Comparison of ENCODE assay signal across 13 cellular contexts in genomic region chr12:80892597-80893445, GRCh38. TPM values are rescaled to one million over a fixed set of nuclear protein-coding genes. Genes with fewer than 3 reads are reported as not detected.
DNase-seq lines count a peak whose midpoint lies in the region; ATAC-seq and TF ChIP-seq lines count a peak whose summit lies in the region.
"Had no signal": no experiment of that assay in that cellular context is flagged by ENCODE, and none has a peak within 500 bp of the region (broad histone marks: within the 10 kb centered on the region; RNA-seq: fewer than 3 reads in every experiment).

No MANE protein-coding gene starts in this region.

- H3K4ac ChIP-seq in mesendoderm (ENCODE audit: low read depth, low read length) (peak overlapping the region; percentile 36), neuronal stem cell (ENCODE audit: low read length) (no peak overlapping the region)

- H3K9me3 ChIP-seq in uterus (no peaks in the 10 kb centered on the region), left ventricle myocardium inferior (replicated peaks) (no peaks in the 10 kb centered on the region), neuronal stem cell (replicated peaks in 1 of 2; ENCODE audit: control insufficient read depth in 2 of 2, insufficient read depth in 1 of 2, low read depth in 1 of 2, low read length in 2 of 2) (no peaks in the 10 kb centered on the region)
- H3K9me3 ChIP-seq: vagina had no signal

- no peak overlapping the region for H3K23ac ChIP-seq in mesendoderm (ENCODE audit: low read length)
- no peak overlapping the region for H3K23ac ChIP-seq in neuronal stem cell (ENCODE audit: low read depth, low read length, poor library complexity)

- H2AK5ac ChIP-seq in mesendoderm (ENCODE audit: low read length) (no peak overlapping the region), neuronal stem cell (ENCODE audit: low read depth, low read length) (no peak overlapping the region)

- TF ChIP-seq CTCF in GM06990 (IDR thresholded peaks at IDR 0.05; ENCODE audit: insufficient read depth, low read length, poor library complexity, severe bottlenecking) (no peak), uterus (IDR thresholded peaks at IDR 0.05) (no peak), left ventricle myocardium inferior (IDR thresholded peaks at IDR 0.05; ENCODE audit: borderline replicate concordance) (no peak)

- peak; percentile 63 for ATAC-seq in GM21529 (IDR thresholded peaks at IDR 0.05; ENCODE audit: unreplicated experiment)
- ATAC-seq in HG03469 (IDR thresholded peaks at IDR 0.05; ENCODE audit: unreplicated experiment) = peak; percentile 67
- ATAC-seq: left ventricle myocardium superior had no signal

- no peak overlapping the region for H4K8ac ChIP-seq in mesendoderm (ENCODE audit: low read depth, low read length)
- H4K8ac ChIP-seq in neuronal stem cell (ENCODE audit: low read depth, low read length) = no peak overlapping the region

- intact Hi-C loops in uterus (cut with DNase I; ENCODE audit: low total_unique reads) = no loop called here
- intact Hi-C loops in left ventricle myocardium inferior (cut with micrococcal nuclease) = no loop called here

- H3K9ac ChIP-seq in mesendoderm (ENCODE audit: low read length) (no peak overlapping the region), neuronal stem cell (ENCODE audit: low read depth, low read length, poor library complexity) (no peak overlapping the region)

- H2BK5ac ChIP-seq in mesendoderm (ENCODE audit: low read length) = no peak overlapping the region
- H2BK5ac ChIP-seq in neuronal stem cell (ENCODE audit: low read length) = no peak overlapping the region

- no peak overlapping the region for H3K56ac ChIP-seq in mesendoderm (ENCODE audit: low read length)

- H3K27ac ChIP-seq in mesendoderm (ENCODE audit: low read depth, low read length) (no peak overlapping the region), uterus (no peak overlapping the region), left ventricle myocardium inferior (replicated peaks) (no peak overlapping the region), neuronal stem cell (replicated peaks; ENCODE audit: low read length) (no peak overlapping the region)
- H3K27ac ChIP-seq: vagina had no signal

- H3K4me1 ChIP-seq in mesendoderm (ENCODE audit: control insufficient read depth, low read depth, low read length) (peaks cover 7% of the 10 kb centered on the region), uterus (no peaks in the 10 kb centered on the region), left ventricle myocardium inferior (peaks cover 19% of the 10 kb centered on the region), neuronal stem cell (ENCODE audit: control insufficient read depth in 2 of 2, insufficient read depth in 1 of 2, low read depth in 1 of 2, low read length in 2 of 2) (no peaks in the 10 kb centered on the region)

- WGBS in mesendoderm (ENCODE audit: extremely low coverage, insufficient coverage, low lambda C conversion rate) = no CpG with 5 or more reads among the region's 7 CpGs
- no CpG with 5 or more reads among the region's 7 CpGs for WGBS in neuronal stem cell (ENCODE audit: extremely low coverage in 2 of 2, insufficient read length in 2 of 2, insufficient replicate concordance in 1 of 2), 2 donors

- H3K4me3 ChIP-seq in GM06990 (replicated peaks; ENCODE audit: low read depth, low read length) (no peak overlapping the region), mesendoderm (ENCODE audit: low read length) (no peak overlapping the region), uterus (no peak overlapping the region), left ventricle myocardium inferior (no peak overlapping the region), neuronal stem cell (ENCODE audit: low read length in 2 of 2) (no peak overlapping the region)
- H3K4me3 ChIP-seq: vagina had no signal

- DNase-seq in GM06990 (ENCODE audit: extremely low read depth, insufficient read length) (peak; percentile 22), mesendoderm (peak; percentile 30), uterus (no peak), left ventricle myocardium inferior (no peak), neuronal stem cell (ENCODE audit: low spot score) (no peak), NCI-H1048 (lab: John Stamatoyannopoulos, UW) (no peak)
- DNase-seq: activated naive CD8-positive, alpha-beta T cell treated with anti-CD3 and anti-CD28 coated beads for 36 hours; cortex of kidney; left ventricle myocardium superior; NCI-H345 had no signal

- no peak overlapping the region for H4K5ac ChIP-seq in mesendoderm (ENCODE audit: low read length)

- no peak for TF ChIP-seq POLR2A in uterus (IDR thresholded peaks at IDR 0.05)

- H2AFZ ChIP-seq in neuronal stem cell (ENCODE audit: low read length) = no peak overlapping the region

- H3K4me2 ChIP-seq in mesendoderm (ENCODE audit: low read length) (no peak overlapping the region), neuronal stem cell (ENCODE audit: insufficient read depth, low read length, poor library complexity, severe bottlenecking) (no peak overlapping the region)

- H2BK15ac ChIP-seq in mesendoderm (replicated peaks; ENCODE audit: low read depth) (no peak overlapping the region), neuronal stem cell (ENCODE audit: low read length) (no peak overlapping the region)

- H4K91ac ChIP-seq in neuronal stem cell (ENCODE audit: low read depth, low read length, poor library complexity) = no peak overlapping the region

- H2BK120ac ChIP-seq in mesendoderm (ENCODE audit: low read depth, low read length) (peak overlapping the region; percentile 21), neuronal stem cell (ENCODE audit: low read depth, low read length) (no peak overlapping the region)

- H3K18ac ChIP-seq in mesendoderm (ENCODE audit: low read length) = peak overlapping the region; percentile 90
- no peak overlapping the region for H3K18ac ChIP-seq in neuronal stem cell (ENCODE audit: low read length)

- H3K79me1 ChIP-seq in mesendoderm (ENCODE audit: low read length) (no peaks in the 10 kb centered on the region), neuronal stem cell (ENCODE audit: low read depth, low read length) (no peaks in the 10 kb centered on the region)

- no peaks in the 10 kb centered on the region for H3K79me2 ChIP-seq in mesendoderm (ENCODE audit: control insufficient read depth, insufficient read depth, low read length)

- no peak overlapping the region for H2BK12ac ChIP-seq in neuronal stem cell (ENCODE audit: low read length)

- no peaks in the 10 kb centered on the region for H3K36me3 ChIP-seq in GM06990 (ENCODE audit: control insufficient read depth, insufficient read depth, low read length)
- H3K36me3 ChIP-seq in mesendoderm (ENCODE audit: control insufficient read depth, insufficient read depth, low read length) = no peaks in the 10 kb centered on the region
- H3K36me3 ChIP-seq in uterus = no peaks in the 10 kb centered on the region
- no peaks in the 10 kb centered on the region for H3K36me3 ChIP-seq in left ventricle myocardium inferior
- no peaks in the 10 kb centered on the region for H3K36me3 ChIP-seq in neuronal stem cell (replicated peaks in 1 of 2; ENCODE audit: control insufficient read depth in 2 of 2, insufficient read depth in 2 of 2, low read length in 2 of 2)
- H3K36me3 ChIP-seq: vagina had no signal

- H3K27me3 ChIP-seq in GM06990 (replicated peaks; ENCODE audit: control insufficient read depth, insufficient read depth, low read length) (no peaks in the 10 kb centered on the region), mesendoderm (ENCODE audit: insufficient read depth, low read length, poor library complexity) (no peaks in the 10 kb centered on the region), uterus (no peaks in the 10 kb centered on the region), left ventricle myocardium inferior (ENCODE audit: low read depth) (no peaks in the 10 kb centered on the region), neuronal stem cell (ENCODE audit: control insufficient read depth in 3 of 3, insufficient read depth in 3 of 3, low read depth in 1 of 3, low read length in 3 of 3) (no peaks in the 10 kb centered on the region)
- H3K27me3 ChIP-seq: vagina had no signal

- no peak overlapping the region for H3K14ac ChIP-seq in neuronal stem cell (ENCODE audit: low read length)

RNA-seq across cellular contexts. Expression of gene LIN7A, which starts 44.9 kb away (rescaled TPM):
- polyA plus RNA-seq in mesendoderm (2013, experiment 1 of 2) = 14.4 TPM
- polyA plus RNA-seq in mesendoderm (2013, experiment 2 of 2) = 13.8 TPM
- total RNA-seq in uterus (10 to 100 TPM; 10.2 to 31.2 (median 16.5) TPM), left ventricle myocardium inferior (11.9 TPM)
- polyA plus RNA-seq in neuronal stem cell (2013, experiment 1 of 2) = 3.9 TPM
- 3.8 TPM for polyA plus RNA-seq in neuronal stem cell (2013, experiment 2 of 2)
- total RNA-seq: activated naive CD8-positive, alpha-beta T cell treated with anti-CD3 and anti-CD28 coated beads for 36 hours had no signal

Comparison
In these comparisons a context has a peak if more than half of its experiments do, and no peak if none do; other contexts are left out.
1. DNase-seq: peak in GM06990 (single experiment) and mesendoderm (single experiment); none in uterus (0 of 2), left ventricle myocardium inferior (single experiment), neuronal stem cell (single experiment) and NCI-H1048 (single experiment).